In genomic region chr2:19371996-19372582, GRCh38 we compare ENCODE assay signal across 16 cellular contexts. TPM values are rescaled to one million over a fixed set of nuclear protein-coding genes. Genes with fewer than 3 reads are reported as not detected.
DNase-seq lines count a peak whose midpoint lies in the region; ATAC-seq and TF ChIP-seq lines count a peak whose summit lies in the region.
"Had no signal": no experiment of that assay in that cellular context is flagged by ENCODE, and none has a peak within 500 bp of the region (broad histone marks: within the 10 kb centered on the region; RNA-seq: fewer than 3 reads in every experiment).

No MANE protein-coding gene starts in this region.

- TF ChIP-seq POLR2A in esophagus muscularis mucosa (IDR thresholded peaks at IDR 0.05; ENCODE audit: low read depth): no peak

- TF ChIP-seq CTCF in fibroblast of the aortic adventitia (IDR thresholded peaks at IDR 0.05; ENCODE audit: insufficient read depth, low read length) (no peak), GM10248 (IDR thresholded peaks at IDR 0.05; ENCODE audit: control extremely low read depth, extremely low read depth, low read depth, missing control alignments) (no peak), esophagus muscularis mucosa (IDR thresholded peaks at IDR 0.05) (no peak)

- H3K36me3 ChIP-seq in SK-N-MC (ENCODE audit: insufficient read depth, low read length) (no peaks in the 10 kb centered on the region), esophagus muscularis mucosa (no peaks in the 10 kb centered on the region)
- H3K36me3 ChIP-seq: BLaER1 had no signal

- H3K36me3 Mint-ChIP-seq in naive thymus-derived CD8-positive, alpha-beta T cell: peaks cover 0 to 6% (median 0%) of the 10 kb centered on the region in 3 donors
- H3K36me3 Mint-ChIP-seq: CD8-positive, alpha-beta memory T cell had no signal

- H3K27me3 ChIP-seq in esophagus muscularis mucosa: no peaks in the 10 kb centered on the region
- H3K27me3 ChIP-seq: BLaER1 had no signal

- H3K27ac Mint-ChIP-seq in naive thymus-derived CD8-positive, alpha-beta T cell: no peak overlapping the region
- H3K27ac Mint-ChIP-seq: CD8-positive, alpha-beta memory T cell; HFFc6 had no signal

- H3K9ac ChIP-seq in SK-N-MC (ENCODE audit: insufficient read length): no peak overlapping the region
- H3K9ac ChIP-seq: BLaER1 had no signal

- peaks cover 0 to 6% (median 0%) of the 10 kb centered on the region in 9 donors for H3K9me3 Mint-ChIP-seq in naive thymus-derived CD8-positive, alpha-beta T cell
- H3K9me3 Mint-ChIP-seq: CD8-positive, alpha-beta memory T cell; HFFc6 had no signal

- no peaks in the 10 kb centered on the region for H3K4me1 ChIP-seq in esophagus muscularis mucosa
- H3K4me1 ChIP-seq: BLaER1, Caco-2 had no signal

- H3K27ac ChIP-seq in SK-N-MC (no peak overlapping the region), esophagus muscularis mucosa (replicated peaks in 1 of 4) (no peak overlapping the region)
- H3K27ac ChIP-seq: 22Rv1, BLaER1 had no signal

- H3K4me3 ChIP-seq in SK-N-MC (no peak overlapping the region), fibroblast of the aortic adventitia (ENCODE audit: low read depth, low read length) (no peak overlapping the region), esophagus muscularis mucosa (no peak overlapping the region)
- H3K4me3 ChIP-seq: BLaER1 had no signal

- no peaks in the 10 kb centered on the region for H3K9me3 ChIP-seq in SK-N-MC (ENCODE audit: low read depth, low read length)
- no peaks in the 10 kb centered on the region for H3K9me3 ChIP-seq in esophagus muscularis mucosa
- H3K9me3 ChIP-seq: BLaER1, Caco-2 had no signal

- H3K4me3 Mint-ChIP-seq in naive thymus-derived CD8-positive, alpha-beta T cell: no peak overlapping the region
- H3K4me3 Mint-ChIP-seq: CD8-positive, alpha-beta memory T cell; HFFc6 had no signal

- H3K4me1 Mint-ChIP-seq in naive thymus-derived CD8-positive, alpha-beta T cell: no peaks in the 10 kb centered on the region
- H3K4me1 Mint-ChIP-seq: CD8-positive, alpha-beta memory T cell had no signal

- intact Hi-C loops in esophagus muscularis mucosa (cut with DNase I): no loop called here

- CTCF ChIA-PET in GM10248 (lab: Yijun Ruan, JAX): interaction anchor here (1.2 kb wide), 1 partner anchor 12 kb away, joined by 3 read pairs; no protein-coding TSS in a partner anchor

- no peak for TF ChIP-seq EP300 in esophagus muscularis mucosa (IDR thresholded peaks at IDR 0.05)

- 75% methylated on average over 4 of the region's 4 CpGs for WGBS in esophagus muscularis mucosa

- POLR2A ChIA-PET in naive thymus-derived CD8-positive, alpha-beta T cell (lab: Charles Lee): no interaction called here
- POLR2A ChIA-PET in GM10248 (lab: Yijun Ruan, JAX): no interaction called here

- H3K27me3 Mint-ChIP-seq in naive thymus-derived CD8-positive, alpha-beta T cell: peaks cover 25 to 58% (median 32%) of the 10 kb centered on the region in 5 donors

- ATAC-seq in naive thymus-derived CD8-positive, alpha-beta T cell: no peak

- DNase-seq in NCI-H82 (lab: John Stamatoyannopoulos, UW) (peak; percentile 19), NCI-H82 treated with DMSO at 0.1 percent for 48 hours (lab: John Stamatoyannopoulos, UW; ENCODE audit: unreplicated experiment) (no peak), SK-N-MC (ENCODE audit: low read depth, low spot score) (peak; percentile 20), fibroblast of the aortic adventitia (ENCODE audit: low read depth) (peak; percentile 27), GM10248 (ENCODE audit: extremely low spot score) (no peak), esophagus muscularis mucosa (ENCODE audit: extremely low spot score) (no peak)
- DNase-seq in naive thymus-derived CD8-positive, alpha-beta T cell: no peak
- DNase-seq: AML-193; Caco-2; CD8-positive, alpha-beta memory T cell; DND-41; GDM1; HCEC 1CT; HFFc6 had no signal

RNA-seq across cellular contexts. Expression of gene OSR1, which starts 13.7 kb away (rescaled TPM):
- 35.8 and 117 TPM in 2 replicates for total RNA-seq in fibroblast of the aortic adventitia (ENCODE audit: low replicate concordance)
- not detected for total RNA-seq in naive thymus-derived CD8-positive, alpha-beta T cell
- polyA plus RNA-seq in naive thymus-derived CD8-positive, alpha-beta T cell: not detected
- 10 to 100 TPM; 50.3 to 99.6 (median 74.7) TPM for total RNA-seq in esophagus muscularis mucosa
- total RNA-seq: CD8-positive, alpha-beta memory T cell had no signal
- polyA plus RNA-seq: CD8-positive, alpha-beta memory T cell had no signal

Comparison
In these comparisons a context has a peak if more than half of its experiments do, and no peak if none do; other contexts are left out.
1. DNase-seq: peak in NCI-H82 (single experiment), SK-N-MC (single experiment) and fibroblast of the aortic adventitia (single experiment); none in NCI-H82 treated with DMSO at 0.1 percent for 48 hours (single experiment), naive thymus-derived CD8-positive, alpha-beta T cell (0 of 10), GM10248 (single experiment) and esophagus muscularis mucosa (single experiment).
2. RNA of gene OSR1, which starts 13.7 kb away (total RNA-seq): 35.8 to 117 TPM in fibroblast of the aortic adventitia and 50.3 to 99.6 TPM in esophagus muscularis mucosa; not detected in naive thymus-derived CD8-positive, alpha-beta T cell; every median in the first group is over 10 times any median in the second.